Comparison of ENCODE assay signal across 12 cellular contexts in the genomic region with DNA sequence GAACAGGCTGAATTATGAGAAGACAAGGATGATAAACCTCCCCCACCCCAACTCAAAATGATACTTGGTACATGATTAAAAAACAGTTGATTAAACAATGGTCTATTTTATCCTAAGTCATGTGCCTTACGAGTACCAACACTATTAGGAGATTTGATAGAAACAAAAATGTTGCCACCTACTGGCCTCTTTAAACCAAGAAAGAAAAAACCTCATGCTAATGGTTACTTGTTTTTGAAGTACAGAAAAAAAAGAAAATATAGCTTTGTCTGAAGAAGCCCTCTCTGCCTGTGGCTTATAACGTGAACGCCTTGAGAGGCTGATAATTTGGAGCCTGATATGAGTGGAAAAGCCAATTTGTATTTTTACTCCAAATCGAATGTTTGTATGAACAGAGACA.
DNase-seq lines count a peak whose midpoint lies in the region; ATAC-seq and TF ChIP-seq lines count a peak whose summit lies in the region.
"Had no signal": no experiment of that assay in that cellular context is flagged by ENCODE, and none has a peak within 500 bp of the region (broad histone marks: within the 10 kb centered on the region; RNA-seq: fewer than 3 reads in every experiment).

No MANE protein-coding gene starts in this region.

- H3K36me3 Mint-ChIP-seq in mesothelial cell of epicardium: no peaks in the 10 kb centered on the region

- H3K9me3 ChIP-seq in DOHH2 (ENCODE audit: control insufficient read depth, insufficient read depth, low read length) (no peaks in the 10 kb centered on the region), mammary epithelial cell (replicated peaks; ENCODE audit: insufficient read depth, low read length) (no peaks in the 10 kb centered on the region), WERI-Rb-1 (ENCODE audit: severe bottlenecking) (no peaks in the 10 kb centered on the region)
- H3K9me3 ChIP-seq: prostate gland had no signal

- H3K4me1 ChIP-seq in DOHH2 (ENCODE audit: control insufficient read depth, low read length) (no peaks in the 10 kb centered on the region), mammary epithelial cell (ENCODE audit: insufficient read depth, low read length) (peaks cover 4% of the 10 kb centered on the region)
- H3K4me1 ChIP-seq: prostate gland had no signal

- no peak overlapping the region for H3K27ac Mint-ChIP-seq in mesothelial cell of epicardium

- H3K27me3 ChIP-seq in DOHH2 (ENCODE audit: control insufficient read depth, low read length) (no peaks in the 10 kb centered on the region), mammary epithelial cell (ENCODE audit: insufficient read depth, low read length) (no peaks in the 10 kb centered on the region), WERI-Rb-1 (ENCODE audit: insufficient read depth, low read depth, severe bottlenecking) (no peaks in the 10 kb centered on the region)

- no peak overlapping the region for H3K9ac ChIP-seq in mammary epithelial cell (ENCODE audit: insufficient read depth, low read length)

- dilution Hi-C loops in mammary epithelial cell (cut with HindIII; ENCODE audit: low sequenced_read_pairs): no loop called here

- H4K20me1 ChIP-seq in DOHH2 (ENCODE audit: control insufficient read depth, insufficient read depth, low read depth, low read length) (no peaks in the 10 kb centered on the region), mammary epithelial cell (ENCODE audit: insufficient read depth, low read length) (no peaks in the 10 kb centered on the region)

- in situ Hi-C loops in mammary epithelial cell (cut with MboI; ENCODE audit: low sequenced_read_pairs in 2 of 2): no loop called here

- peaks cover 29% of the 10 kb centered on the region for H3K4me1 Mint-ChIP-seq in mesothelial cell of epicardium

- H3K36me3 ChIP-seq in DOHH2 (ENCODE audit: control insufficient read depth, low read length) (no peaks in the 10 kb centered on the region), mammary epithelial cell (ENCODE audit: insufficient read depth, low read length) (no peaks in the 10 kb centered on the region), WERI-Rb-1 (no peaks in the 10 kb centered on the region)
- H3K36me3 ChIP-seq: prostate gland had no signal

- no TSS peak for BruUV-seq in mammary epithelial cell (replicated peaks; lab: Mats Ljungman, UMichigan)

- intact Hi-C loops in mammary epithelial cell (cut with micrococcal nuclease): loop anchor here (2.0 kb wide), 1 partner anchor 142 kb away; no protein-coding TSS in a partner anchor

- H3K9me2 ChIP-seq in DOHH2 (replicated peaks; ENCODE audit: control insufficient read depth, low read length): no peaks in the 10 kb centered on the region

- H2AFZ ChIP-seq in mammary epithelial cell (ENCODE audit: low read depth, low read length): no peak overlapping the region

- H3K4me2 ChIP-seq in DOHH2 (ENCODE audit: low read length) (no peak overlapping the region), mammary epithelial cell (ENCODE audit: insufficient read depth, low read depth, low read length) (no peak overlapping the region)

- no peak for ATAC-seq in HG03097 (IDR thresholded peaks at IDR 0.05; ENCODE audit: low FRiP score, unreplicated experiment)

- H3K4me3 Mint-ChIP-seq in mesothelial cell of epicardium: no peak overlapping the region

- CTCF ChIA-PET in mammary epithelial cell (lab: Charles Lee; ENCODE audit: low non-redundant PET): no interaction called here

- H3K9me3 Mint-ChIP-seq in mesothelial cell of epicardium: no peaks in the 10 kb centered on the region

- H3K27ac ChIP-seq in DOHH2 (ENCODE audit: low read depth, low read length) (no peak overlapping the region), mammary epithelial cell (ENCODE audit: insufficient read depth, low read depth, low read length) (no peak overlapping the region), WERI-Rb-1 (no peak overlapping the region)
- H3K27ac ChIP-seq: HL-60, prostate gland had no signal

- DNase-seq in M059J (ENCODE audit: low read depth) (peak; percentile 9), mammary epithelial cell (no peak), mesothelial cell of epicardium (ENCODE audit: low spot score in 2 of 2, unreplicated experiment in 2 of 2) (no peak), GM20000 (ENCODE audit: low spot score) (no peak), WERI-Rb-1 (no peak), dermis blood vessel endothelial cell (no peak)
- DNase-seq: activated effector memory CD4-positive, alpha-beta T cell treated with Interleukin-2 at 50 U/mL for 16 hours; DMS153 had no signal

- H3F3A ChIP-seq in DOHH2 (ENCODE audit: control insufficient read depth, insufficient read depth): no peaks in the 10 kb centered on the region

- H3K79me2 ChIP-seq in DOHH2 (ENCODE audit: control insufficient read depth, low read length) (no peaks in the 10 kb centered on the region), mammary epithelial cell (ENCODE audit: insufficient read depth, low read length) (no peaks in the 10 kb centered on the region)

- H3K27me3 Mint-ChIP-seq in mesothelial cell of epicardium (ENCODE audit: low read depth): no peaks in the 10 kb centered on the region

- peak; percentile 18 for TF ChIP-seq CTCF in DOHH2 (IDR thresholded peaks at IDR 0.05; ENCODE audit: low read depth, low read length, poor library complexity, severe bottlenecking)
- peak; percentile 0 to 35 for TF ChIP-seq CTCF in mammary epithelial cell (conservative IDR thresholded peaks at IDR 0.05 in 1 of 2, IDR thresholded peaks at IDR 0.05 in 1 of 2; ENCODE audit: extremely low read depth in 1 of 2, insufficient read depth in 1 of 2, low read depth in 1 of 2, low read length in 2 of 2)
- TF ChIP-seq CTCF in mesothelial cell of epicardium (IDR thresholded peaks at IDR 0.05; ENCODE audit: unreplicated experiment): peak; percentile 17
- no peak for TF ChIP-seq CTCF in GM20000 (IDR thresholded peaks at IDR 0.05; ENCODE audit: extremely low read depth, missing control alignments)
- no peak for TF ChIP-seq CTCF in WERI-Rb-1 (IDR thresholded peaks at IDR 0.05; ENCODE audit: low read depth, low read length)

- H3K4me3 ChIP-seq in DOHH2 (ENCODE audit: low read length) (no peak overlapping the region), mammary epithelial cell (replicated peaks in 1 of 3; ENCODE audit: insufficient read depth in 1 of 3, low read depth in 2 of 3, low read length in 3 of 3) (no peak overlapping the region), WERI-Rb-1 (ENCODE audit: low read depth, low read length) (no peak overlapping the region)
- H3K4me3 ChIP-seq: prostate gland had no signal

- 26% methylated on average over 4 of the region's 4 CpGs for WGBS in mammary epithelial cell (ENCODE audit: low coverage, missing lambda C conversion rate)

Comparison
In these comparisons a context has a peak if more than half of its experiments do, and no peak if none do; other contexts are left out.
1. CTCF ChIP-seq: peak in DOHH2 (single experiment), mammary epithelial cell (2 of 2) and mesothelial cell of epicardium (single experiment); none in GM20000 (single experiment) and WERI-Rb-1 (single experiment).